Comparison of ENCODE assay signal across 11 cellular contexts in the genomic region with DNA sequence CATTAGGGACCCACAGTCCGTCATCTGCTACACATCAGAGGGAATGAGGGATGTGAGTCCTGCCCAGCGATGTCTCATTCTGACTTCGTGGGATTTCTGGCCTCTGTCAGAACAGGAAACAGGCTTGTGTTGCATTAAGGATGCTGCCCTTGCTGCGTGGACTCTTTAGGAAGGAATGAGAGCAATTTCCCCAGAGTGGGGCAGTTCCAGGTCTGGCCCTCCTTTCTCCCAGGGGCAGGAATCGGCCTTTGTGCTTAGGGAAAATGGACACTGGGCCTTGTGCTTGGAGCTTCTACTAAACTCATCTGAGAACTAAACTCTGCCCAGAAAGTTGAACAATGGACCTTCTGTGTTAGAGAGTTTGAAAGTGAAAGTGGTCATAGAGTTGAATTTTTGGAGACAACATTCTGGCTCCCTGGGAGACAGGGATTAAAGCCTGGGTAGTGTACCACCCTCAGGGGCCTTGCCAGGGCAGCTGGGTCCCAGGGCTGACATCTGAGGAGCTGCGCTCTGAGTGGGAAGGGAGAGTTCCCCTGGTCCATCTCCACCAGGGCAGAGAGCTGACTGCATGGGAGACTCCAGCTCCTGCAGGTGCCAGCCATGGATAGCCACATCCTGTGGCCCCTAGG. TPM values are rescaled to one million over a fixed set of nuclear protein-coding genes. Genes with fewer than 3 reads are reported as not detected.
DNase-seq lines count a peak whose midpoint lies in the region; ATAC-seq and TF ChIP-seq lines count a peak whose summit lies in the region.
"Had no signal": no experiment of that assay in that cellular context is flagged by ENCODE, and none has a peak within 500 bp of the region (broad histone marks: within the 10 kb centered on the region; RNA-seq: fewer than 3 reads in every experiment).

No MANE protein-coding gene starts in this region.

- peaks cover 25 to 46% of the 10 kb centered on the region in 2 donors for H3K27me3 Mint-ChIP-seq in natural killer cell treated with Interleukin-12 subunit alpha and Interleukin-12 subunit beta and Interleukin-15 and Interleukin-18, amount 100 ng/mL, for 72 hours

- no peak for ATAC-seq in natural killer cell treated with Interleukin-12 subunit alpha and Interleukin-12 subunit beta and Interleukin-15 and Interleukin-18, amount 100 ng/mL, for 72 hours
- ATAC-seq: activated CD4-positive, CD25-positive, alpha-beta regulatory T cell treated with anti-CD3 and anti-CD28 coated beads, Interleukin-2, amount 50 U/mL, for 24 hours had no signal

- H3K4me3 Mint-ChIP-seq in natural killer cell treated with Interleukin-12 subunit alpha and Interleukin-12 subunit beta and Interleukin-15 and Interleukin-18, amount 100 ng/mL, for 72 hours, result no peak overlapping the region
- H3K4me3 Mint-ChIP-seq: activated naive CD4-positive, alpha-beta T cell treated with anti-CD3 and anti-CD28 coated beads, Interleukin-2, amount 50 U/mL, for 24 hours had no signal

- peak; percentile 78 for DNase-seq in ELR (ENCODE audit: low read depth)
- peak; percentile 11 for DNase-seq in amniotic stem cell (lab: John Stamatoyannopoulos, UW)
- peak in 23 of 42 donors; percentile 11 to 67 (median 36) for DNase-seq in head of caudate nucleus
- no peak for DNase-seq in sigmoid colon
- no peak for DNase-seq in cerebellar nuclear complex (lab: John Stamatoyannopoulos, UW)
- no peak for DNase-seq in NCI-H446 (lab: John Stamatoyannopoulos, UW)
- no peak for DNase-seq in natural killer cell treated with Interleukin-12 subunit alpha and Interleukin-12 subunit beta and Interleukin-15 and Interleukin-18, amount 100 ng/mL, for 72 hours (ENCODE audit: low spot score)
- DNase-seq in germinal center (ENCODE audit: low spot score), result no peak

- no peaks in the 10 kb centered on the region for H3K9me3 ChIP-seq in sigmoid colon
- H3K9me3 ChIP-seq: neutrophil had no signal

- no peak overlapping the region for H3K4me3 ChIP-seq in sigmoid colon

- no peaks in the 10 kb centered on the region for H3K36me3 ChIP-seq in sigmoid colon
- H3K36me3 ChIP-seq: neutrophil had no signal

- H3K4me1 Mint-ChIP-seq in natural killer cell treated with Interleukin-12 subunit alpha and Interleukin-12 subunit beta and Interleukin-15 and Interleukin-18, amount 100 ng/mL, for 72 hours (ENCODE audit: low read depth in 2 of 2), result peaks cover 4 to 7% of the 10 kb centered on the region in 2 donors
- H3K4me1 Mint-ChIP-seq: activated naive CD4-positive, alpha-beta T cell treated with anti-CD3 and anti-CD28 coated beads, Interleukin-2, amount 50 U/mL, for 24 hours had no signal

- H3K4me1 ChIP-seq in sigmoid colon, result peaks cover 0 to 39% (median 33%) of the 10 kb centered on the region in 4 donors

- H3K27ac Mint-ChIP-seq in natural killer cell treated with Interleukin-12 subunit alpha and Interleukin-12 subunit beta and Interleukin-15 and Interleukin-18, amount 100 ng/mL, for 72 hours, result no peak overlapping the region
- H3K27ac Mint-ChIP-seq: activated naive CD4-positive, alpha-beta T cell treated with anti-CD3 and anti-CD28 coated beads, Interleukin-2, amount 50 U/mL, for 24 hours had no signal

- no peak for TF ChIP-seq CTCF in sigmoid colon (IDR thresholded peaks at IDR 0.05)

- H3K9me3 Mint-ChIP-seq in natural killer cell treated with Interleukin-12 subunit alpha and Interleukin-12 subunit beta and Interleukin-15 and Interleukin-18, amount 100 ng/mL, for 72 hours, result no peaks in the 10 kb centered on the region
- H3K9me3 Mint-ChIP-seq: activated naive CD4-positive, alpha-beta T cell treated with anti-CD3 and anti-CD28 coated beads, Interleukin-2, amount 50 U/mL, for 24 hours had no signal

- intact Hi-C loops in head of caudate nucleus (cut with DNase I), result no loop called here
- intact Hi-C loops in sigmoid colon (cut with DNase I), result no loop called here

- H3K27ac ChIP-seq in sigmoid colon, result peak overlapping the region; percentile 8 to 64 (median 34)
- H3K27ac ChIP-seq: neutrophil had no signal

- no peak for TF ChIP-seq EP300 in sigmoid colon (IDR thresholded peaks at IDR 0.05)

- no peaks in the 10 kb centered on the region for H3K27me3 ChIP-seq in sigmoid colon

- WGBS in sigmoid colon, 2 donors, result 64 to 69% methylated on average over 6 of the region's 6 CpGs

- TF ChIP-seq POLR2A in sigmoid colon (IDR thresholded peaks at IDR 0.05), result no peak

- no peaks in the 10 kb centered on the region for H3K36me3 Mint-ChIP-seq in natural killer cell treated with Interleukin-12 subunit alpha and Interleukin-12 subunit beta and Interleukin-15 and Interleukin-18, amount 100 ng/mL, for 72 hours
- H3K36me3 Mint-ChIP-seq: activated naive CD4-positive, alpha-beta T cell treated with anti-CD3 and anti-CD28 coated beads, Interleukin-2, amount 50 U/mL, for 24 hours had no signal

RNA-seq across cellular contexts. Expression of a gene that starts 37.8 kb away (rescaled TPM):
- 10 to 100 TPM; 10.4 to 33.0 (median 16.8) TPM for total RNA-seq in sigmoid colon
- polyA plus RNA-seq in sigmoid colon, result 1 to 10 TPM in 2 of 3 donors, under 1 TPM in 1; 0.23 to 7.8 (median 2.4) TPM
- not detected for total RNA-seq in natural killer cell treated with Interleukin-12 subunit alpha and Interleukin-12 subunit beta and Interleukin-15 and Interleukin-18, amount 100 ng/mL, for 72 hours

Comparison
In these comparisons a context has a peak if more than half of its experiments do, and no peak if none do; other contexts are left out.
1. DNase-seq: peak in ELR (single experiment), amniotic stem cell (single experiment) and head of caudate nucleus (23 of 42); none in sigmoid colon (single experiment), cerebellar nuclear complex (0 of 2), NCI-H446 (0 of 2), natural killer cell treated with Interleukin-12 subunit alpha and Interleukin-12 subunit beta and Interleukin-15 and Interleukin-18, amount 100 ng/mL, for 72 hours (single experiment) and germinal center (single experiment).
2. RNA of a gene that starts 37.8 kb away (total RNA-seq): 10.4 to 33.0 TPM in sigmoid colon; not detected in natural killer cell treated with Interleukin-12 subunit alpha and Interleukin-12 subunit beta and Interleukin-15 and Interleukin-18, amount 100 ng/mL, for 72 hours; every median in the first group is over 10 times any median in the second.